Comparison of ENCODE assay signal across 29 cellular contexts in genomic region chr2:233960203-233960602, GRCh38. TPM values are rescaled to one million over a fixed set of nuclear protein-coding genes. Genes with fewer than 3 reads are reported as not detected.
"Had no signal": no experiment of that assay in that cellular context is flagged by ENCODE, and none has a peak within 500 bp of the region (broad histone marks: within the 10 kb centered on the region; RNA-seq: fewer than 3 reads in every experiment).

No MANE protein-coding gene starts in this region.

- DNase-seq: activated CD4-positive, alpha-beta memory T cell treated with anti-CD3 and anti-CD28 coated beads for 36 hours; activated CD4-positive, alpha-beta T cell treated with anti-CD3 and anti-CD28 coated beads for 1 hour; activated CD4-positive, alpha-beta T cell treated with anti-CD3 and anti-CD28 coated beads for 48 hours; activated CD4-positive, alpha-beta T cell treated with anti-CD3 and anti-CD28 coated beads, Interleukin-2, amount 50 U/mL, for 1 hour; activated CD8-positive, alpha-beta memory T cell treated with anti-CD3 and anti-CD28 coated beads for 24 hours; activated effector memory CD4-positive, alpha-beta T cell treated with Interleukin-2 at 50 U/mL for 16 hours; activated gamma-delta T cell treated with Interleukin-2 at 50 U/mL for 16 hours; activated naive CD4-positive, alpha-beta T cell treated with anti-CD3 and anti-CD28 coated beads, Interleukin-2, amount 50 U/mL, for 16 hours; activated naive CD4-positive, alpha-beta T cell treated with Interleukin-2 at 50 U/mL for 16 hours; activated T-cell treated with anti-CD3 and anti-CD28 coated beads, Interleukin-2, amount 50 U/mL, for 4 hours; central memory CD4-positive, alpha-beta T cell; cerebellar nuclear complex; colonic mucosa; effector CD8-positive, alpha-beta T cell; esophagus squamous epithelium; foreskin melanocyte; heart right ventricle; T-helper 2 cell had no signal

- H3K27me3 Mint-ChIP-seq: activated CD4-positive, alpha-beta memory T cell treated with anti-CD3 and anti-CD28 coated beads for 36 hours; activated naive CD8-positive, alpha-beta T cell; brain had no signal

- H3K4me1 Mint-ChIP-seq: WTC11 had no signal

- H3K27ac Mint-ChIP-seq: activated CD4-positive, alpha-beta memory T cell treated with anti-CD3 and anti-CD28 coated beads for 36 hours; activated naive CD8-positive, alpha-beta T cell; brain; WTC11 had no signal

- H3K36me3 Mint-ChIP-seq: activated CD4-positive, alpha-beta memory T cell treated with anti-CD3 and anti-CD28 coated beads for 36 hours; activated naive CD8-positive, alpha-beta T cell; brain; WTC11 had no signal

- ATAC-seq: activated T-cell treated with anti-CD3 and anti-CD28 coated beads, Interleukin-2, amount 50 U/mL, for 4 hours; gastroesophageal sphincter; heart right ventricle; WTC11 had no signal

- H3K9me3 Mint-ChIP-seq: activated CD4-positive, alpha-beta memory T cell treated with anti-CD3 and anti-CD28 coated beads for 36 hours; activated T-cell treated with anti-CD3 and anti-CD28 coated beads, Interleukin-2, amount 50 U/mL, for 4 hours; WTC11 had no signal

- H3K4me3 Mint-ChIP-seq: activated CD4-positive, alpha-beta memory T cell treated with anti-CD3 and anti-CD28 coated beads for 36 hours; activated naive CD8-positive, alpha-beta T cell; activated T-cell treated with anti-CD3 and anti-CD28 coated beads, Interleukin-2, amount 50 U/mL, for 4 hours; brain; WTC11 had no signal

RNA-seq across cellular contexts. Expression of gene TRPM8, which starts 43.0 kb away (rescaled TPM):
- total RNA-seq: activated CD4-positive, alpha-beta memory T cell treated with anti-CD3 and anti-CD28 coated beads for 36 hours; ascending aorta; breast epithelium; colonic mucosa; dermis microvascular lymphatic vessel endothelial cell; endothelial cell of umbilical vein; esophagus squamous epithelium; fibroblast of villous mesenchyme; gastroesophageal sphincter; glomerular endothelial cell; heart right ventricle; T-helper 1 cell treated with Interleukin-12 subunit alpha and Interleukin-12 subunit beta and Interleukin-4 antibody, amounts not matched to agents 30 ng/mL and 1 ng/mL, for 36 hours had no signal
